ENCODE assay signal across 24 cellular contexts in the genomic region with DNA sequence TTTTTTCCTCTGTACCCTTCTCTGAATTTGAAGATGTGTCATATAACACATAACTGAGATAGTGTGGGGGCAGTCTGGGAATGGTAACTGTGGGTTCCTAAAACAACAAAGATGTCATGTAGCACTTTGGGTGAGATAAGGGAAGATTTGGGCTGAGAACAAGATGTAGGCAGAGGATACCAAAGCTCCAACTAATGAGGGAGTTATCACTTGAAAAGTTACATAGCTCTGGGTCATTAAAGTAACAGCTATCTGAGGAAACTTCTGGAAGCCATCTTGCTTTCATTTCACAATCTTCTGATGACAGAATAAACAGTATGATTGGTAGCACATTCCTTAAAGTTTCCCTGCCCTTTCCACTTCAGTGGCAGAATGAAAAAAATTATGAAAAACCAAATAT.
DNase-seq lines count a peak whose midpoint lies in the region; ATAC-seq, FAIRE-seq and TF ChIP-seq lines count a peak whose summit lies in the region.
"Had no signal": no experiment of that assay in that cellular context is flagged by ENCODE, and none has a peak within 500 bp of the region (broad histone marks: within the 10 kb centered on the region; RNA-seq: fewer than 3 reads in every experiment).

No MANE protein-coding gene starts in this region.

- in situ Hi-C loops in K562 (cut with MboI) = no loop called here
- in situ Hi-C loops in GM13977 (cut with MboI; ENCODE audit: low pct_unique_long_range_greater_than_20kb, low sequenced_read_pairs, unreplicated experiment) = no loop called here

- POLR2A ChIA-PET in K562 (lab: Yijun Ruan, JAX) = no interaction called here

- TF ChIP-seq CTCF in K562 (IDR thresholded peaks at IDR 0.05 in 2 of 3, conservative IDR thresholded peaks at IDR 0.05 in 1 of 3; ENCODE audit: insufficient read depth in 2 of 3, low read depth in 1 of 3, low read length in 3 of 3) (no peak), fibroblast of the aortic adventitia (IDR thresholded peaks at IDR 0.05; ENCODE audit: insufficient read depth, low read length) (no peak), testis (IDR thresholded peaks at IDR 0.05) (no peak), GM13977 (IDR thresholded peaks at IDR 0.05; ENCODE audit: extremely low read depth, insufficient read depth, missing control alignments) (no peak)

- intact Hi-C loops in K562 (cut with micrococcal nuclease) (no loop called here), testis (cut with DNase I; ENCODE audit: low total_unique reads) (no loop called here)

- no peak overlapping the region for H2AFZ ChIP-seq in K562 (ENCODE audit: low read depth, low read length)
- H2AFZ ChIP-seq: PC-9 had no signal

- H4K20me1 ChIP-seq in K562 (replicated peaks; ENCODE audit: control insufficient read depth, insufficient read depth, low read length) = no peaks in the 10 kb centered on the region

- H3K4me2 ChIP-seq in K562 (ENCODE audit: insufficient read depth, low read length) = no peak overlapping the region
- H3K4me2 ChIP-seq: PC-9 had no signal

- TF ChIP-seq RAD21 in K562 (CRISPR knock-in tag; conservative IDR thresholded peaks at IDR 0.05 in 1 of 2, IDR thresholded peaks at IDR 0.05 in 1 of 2) = no peak

- H3K27ac ChIP-seq in K562 (ENCODE audit: extremely low read depth, low read depth, low read length) (no peak overlapping the region), testis (no peak overlapping the region)
- H3K27ac ChIP-seq: PC-9, right lobe of liver, suprapubic skin had no signal

- CTCF ChIA-PET in K562 (lab: Yijun Ruan, JAX; ENCODE audit: low intra/inter-chr PET ratio) = no interaction called here

- no peak for ATAC-seq in K562
- ATAC-seq: activated CD4-positive, alpha-beta T cell treated with anti-CD3 and anti-CD28 coated beads for 36 hours; HCT116; right lobe of liver; Right ventricle myocardium inferior; stimulated activated memory B cell treated with anti-CD40 and anti-IgM and Interleukin-4, amounts not matched to agents 10 μg/mL and 1 μg/mL and 100 μg/mL, for 72 hours had no signal

- no peak for TF ChIP-seq EP300 in K562 (IDR thresholded peaks at IDR 0.05; ENCODE audit: low read length)

- no peaks in the 10 kb centered on the region for H3K9me1 ChIP-seq in K562 (ENCODE audit: control insufficient read depth, insufficient read depth, low read length)

- BruUV-seq in K562 (replicated peaks; lab: Mats Ljungman, UMichigan) = no TSS peak

- H3K36me3 ChIP-seq in K562 (ENCODE audit: control insufficient read depth, insufficient read depth, low read length) (no peaks in the 10 kb centered on the region), testis (ENCODE audit: low read depth, missing control alignments) (no peaks in the 10 kb centered on the region)
- H3K36me3 ChIP-seq: right lobe of liver, suprapubic skin had no signal

- H3K9me3 ChIP-seq in K562 (replicated peaks; ENCODE audit: control insufficient read depth, insufficient read depth, low read depth, low read length) (no peaks in the 10 kb centered on the region), testis (no peaks in the 10 kb centered on the region)
- H3K9me3 ChIP-seq: right lobe of liver, suprapubic skin had no signal

- FAIRE-seq in K562 (lab: Jason Lieb, UNC) = no peak

- peak; percentile 79 for DNase-seq in GM04503 (ENCODE audit: low read depth)
- DNase-seq in K562 (ENCODE audit: extremely low read depth in 1 of 4, low spot score in 3 of 4) = peak in 1 of 4 experiments; percentile 18
- peak; percentile 62 for DNase-seq in fibroblast of the aortic adventitia (ENCODE audit: low read depth)
- DNase-seq in testis = peak; percentile 24
- no peak for DNase-seq in activated effector memory CD4-positive, alpha-beta T cell treated with anti-CD3 and anti-CD28 coated beads, Interleukin-2, amount 50 U/mL, for 16 hours
- DNase-seq in GM13977 (ENCODE audit: low spot score) = no peak
- no peak for DNase-seq in HuH-7 (ENCODE audit: low spot score)
- DNase-seq: activated CD4-positive, alpha-beta T cell treated with anti-CD3 and anti-CD28 coated beads for 36 hours; activated effector memory CD4-positive, alpha-beta T cell treated with Interleukin-2 at 50 U/mL for 16 hours; activated naive CD8-positive, alpha-beta T cell treated with anti-CD3 and anti-CD28 coated beads for 36 hours; activated T-cell treated with anti-CD3 and anti-CD28 coated beads for 4 hours; CD4-positive, alpha-beta memory T cell; cerebellar nuclear complex; foreskin melanocyte; Karpas-422; NCI-H1436; NCI-H510A; PC-9; right lobe of liver; stimulated activated CD4-positive, alpha-beta T cell treated with anti-CD3 and anti-CD28 coated beads, Interleukin-4, amount 100 ng/mL, for 4 hours had no signal

- H3K79me2 ChIP-seq in K562 (ENCODE audit: control insufficient read depth, insufficient read depth, low read length) = no peaks in the 10 kb centered on the region

- no peaks in the 10 kb centered on the region for H3K4me1 ChIP-seq in K562 (replicated peaks in 1 of 2; ENCODE audit: control insufficient read depth in 2 of 2, insufficient read depth in 2 of 2, low read length in 2 of 2)
- no peaks in the 10 kb centered on the region for H3K4me1 ChIP-seq in testis
- H3K4me1 ChIP-seq: suprapubic skin had no signal

- TF ChIP-seq POLR2A in K562 (conservative IDR thresholded peaks at IDR 0.05) (no peak), testis (IDR thresholded peaks at IDR 0.05) (no peak)

- H3K4me3 ChIP-seq in K562 = no peak overlapping the region
- H3K4me3 ChIP-seq in fibroblast of the aortic adventitia (ENCODE audit: low read depth, low read length) = no peak overlapping the region
- H3K4me3 ChIP-seq in testis = no peak overlapping the region
- H3K4me3 ChIP-seq: PC-9, right lobe of liver, suprapubic skin had no signal

- H3K27me3 ChIP-seq in K562 (ENCODE audit: control insufficient read depth in 2 of 2, insufficient read depth in 2 of 2, low read length in 2 of 2) = no peaks in the 10 kb centered on the region
- H3K27me3 ChIP-seq in testis = no peaks in the 10 kb centered on the region
- H3K27me3 ChIP-seq: right lobe of liver, suprapubic skin had no signal

- H3K9ac ChIP-seq in K562 (ENCODE audit: insufficient read depth in 1 of 2, low read depth in 2 of 2, low read length in 2 of 2) = no peak overlapping the region

TF ChIP-seq in K562, 482 proteins besides CTCF, POLR2A, EP300 and RAD21 (continues in another document):
- TF ChIP-seq CBFA2T3 (IDR thresholded peaks at IDR 0.05) (peak; percentile 82), GTF2E2 (tag; IDR thresholded peaks at IDR 0.05) (no peak), PTRF (tag; IDR thresholded peaks at IDR 0.05) (no peak), HOXB6 (CRISPR knock-in tag; IDR thresholded peaks at IDR 0.05; ENCODE audit: borderline replicate concordance) (no peak), TAL1 (IDR thresholded peaks at IDR 0.05) (peak; percentile 68), MAZ (CRISPR knock-in tag; conservative IDR thresholded peaks at IDR 0.05 in 1 of 2, IDR thresholded peaks at IDR 0.05 in 1 of 2) (peak in 1 of 2 experiments; percentile 39; a peak in 1 of 4 replicates), FOSL1 (tag; conservative IDR thresholded peaks at IDR 0.05) (peak; percentile 57), NCOA2 (IDR thresholded peaks at IDR 0.05; ENCODE audit: partially characterized antibody in 2 of 2) (no peak), ZNF311 (CRISPR knock-in tag; IDR thresholded peaks at IDR 0.05) (0 out of 2 replicates have a peak, but pooled peaks have one; percentile 28), NFIC (IDR thresholded peaks at IDR 0.05) (peak; percentile 8; the same call in 1 of the 2 replicates), TRIM24 (IDR thresholded peaks at IDR 0.05) (0 out of 4 replicates have a peak, but pooled peaks of 1 of the 2 experiments have one; percentile 29), WHSC1 (IDR thresholded peaks at IDR 0.05; ENCODE audit: low read length) (no peak), VEZF1 (CRISPR knock-in tag; IDR thresholded peaks at IDR 0.05) (peak; percentile 34; the same call in 1 of the 2 replicates), TCF15 (CRISPR knock-in tag; IDR thresholded peaks at IDR 0.05) (no peak), SOX6 (IDR thresholded peaks at IDR 0.05) (0 out of 2 replicates have a peak, but pooled peaks have one; percentile 16), NCOR1 (IDR thresholded peaks at IDR 0.05) (peak; percentile 49), KLF16 (IDR thresholded peaks at IDR 0.05) (peak; percentile 33; the same call in 1 of the 2 replicates), STAT5A (IDR thresholded peaks at IDR 0.05; ENCODE audit: borderline replicate concordance, low read length) (peak; percentile 30; the same call in 1 of the 2 replicates), RBM22 (IDR thresholded peaks at IDR 0.05; ENCODE audit: low read depth, low read length, poor library complexity, severe bottlenecking) (no peak), MTA2 (IDR thresholded peaks at IDR 0.05; ENCODE audit: low read depth) (peak; percentile 42), ARID1B (IDR thresholded peaks at IDR 0.05) (peak; percentile 73), TEAD4 (IDR thresholded peaks at IDR 0.05; ENCODE audit: low read length) (peak; percentile 84), TEAD4 (CRISPR knock-in tag; IDR thresholded peaks at IDR 0.05; ENCODE audit: borderline replicate concordance) (no peak)

Comparison
In these comparisons a context has a peak if more than half of its experiments do, and no peak if none do; other contexts are left out.
1. DNase-seq: peak in GM04503 (single experiment), fibroblast of the aortic adventitia (single experiment) and testis (single experiment); none in activated effector memory CD4-positive, alpha-beta T cell treated with anti-CD3 and anti-CD28 coated beads, Interleukin-2, amount 50 U/mL, for 16 hours (single experiment), GM13977 (single experiment) and HuH-7 (single experiment).